In the genomic region with DNA sequence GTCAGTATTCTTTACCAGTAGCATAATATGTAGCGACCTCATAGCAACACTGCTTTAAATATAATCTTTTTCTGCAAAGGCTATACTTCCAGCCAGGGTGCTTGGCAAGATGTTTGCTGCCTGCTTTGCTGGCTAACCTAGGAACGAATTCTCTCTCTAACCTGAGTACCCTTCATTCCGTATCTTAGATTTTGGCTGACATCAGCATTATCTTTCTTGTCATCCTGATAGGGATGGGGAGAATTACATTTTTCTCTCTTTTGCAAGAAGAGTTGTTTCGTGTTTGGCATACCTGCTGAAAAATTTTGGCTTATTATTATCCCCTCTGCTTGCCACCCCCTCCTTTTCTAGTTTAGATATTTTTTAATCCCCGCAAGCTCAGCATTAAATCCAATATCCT, we compare ENCODE assay signal across 7 cellular contexts.
"Had no signal": no experiment of that assay in that cellular context is flagged by ENCODE, and none has a peak within 500 bp of the region (broad histone marks: within the 10 kb centered on the region; RNA-seq: fewer than 3 reads in every experiment).

No MANE protein-coding gene starts in this region.

- H3K4me3 ChIP-seq: GM23248 had no signal

- FAIRE-seq: H54, HTR-8/SVneo had no signal

- DNase-seq: GOT3, H9, KBM-7 had no signal

- H3K4me2 ChIP-seq: KMS-11 had no signal

- H3K27ac ChIP-seq: GM23248, KMS-11 had no signal

- H3K9ac ChIP-seq: GM23248, KMS-11 had no signal

- H3K27ac Mint-ChIP-seq: H9 had no signal

- H3K4me3 Mint-ChIP-seq: H9 had no signal

- H2AFZ ChIP-seq: GM23248 had no signal
